ENCODE assay signal across 1 cellular context in the genomic region with DNA sequence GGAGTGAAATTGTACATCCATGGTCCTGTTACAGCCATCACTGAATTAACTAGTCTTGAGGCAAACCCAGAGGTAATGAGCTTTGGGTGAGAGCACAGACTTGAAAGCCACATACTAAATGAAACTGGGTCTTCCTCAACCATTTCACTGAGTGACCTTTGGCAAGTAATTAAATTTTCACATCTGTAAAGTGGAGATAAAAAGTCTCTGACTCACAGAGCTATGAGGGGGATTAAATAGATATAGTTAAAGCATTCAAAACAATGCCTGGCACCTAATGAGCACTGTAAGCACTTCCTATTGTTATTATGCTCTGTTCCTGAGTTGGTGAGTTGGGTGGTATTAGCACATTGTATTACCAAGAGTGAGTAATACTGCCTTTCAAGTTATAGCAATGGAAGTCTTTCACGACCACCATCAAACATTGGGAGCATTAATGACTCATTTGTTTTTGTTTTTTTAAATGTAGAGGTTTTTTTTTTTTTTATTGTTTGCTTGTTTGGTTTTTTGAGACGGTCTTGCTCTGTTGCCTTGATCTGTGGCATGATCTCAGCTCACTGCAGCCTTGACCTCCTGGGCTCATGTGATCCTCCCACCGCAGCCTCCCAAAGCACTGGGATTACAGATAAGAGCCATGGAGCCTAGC.
TF ChIP-seq lines count a peak whose summit lies in the region.

No MANE protein-coding gene starts in this region.

TF ChIP-seq in WTC11, 78 proteins besides CTCF, POLR2A, EP300 and RAD21 (continued from another document):
- TF ChIP-seq AFF4 (CRISPR knock-in tag; IDR thresholded peaks at IDR 0.05; ENCODE audit: borderline replicate concordance) (no peak), AR (CRISPR knock-in tag; IDR thresholded peaks at IDR 0.05) (no peak)
